In the genomic region with DNA sequence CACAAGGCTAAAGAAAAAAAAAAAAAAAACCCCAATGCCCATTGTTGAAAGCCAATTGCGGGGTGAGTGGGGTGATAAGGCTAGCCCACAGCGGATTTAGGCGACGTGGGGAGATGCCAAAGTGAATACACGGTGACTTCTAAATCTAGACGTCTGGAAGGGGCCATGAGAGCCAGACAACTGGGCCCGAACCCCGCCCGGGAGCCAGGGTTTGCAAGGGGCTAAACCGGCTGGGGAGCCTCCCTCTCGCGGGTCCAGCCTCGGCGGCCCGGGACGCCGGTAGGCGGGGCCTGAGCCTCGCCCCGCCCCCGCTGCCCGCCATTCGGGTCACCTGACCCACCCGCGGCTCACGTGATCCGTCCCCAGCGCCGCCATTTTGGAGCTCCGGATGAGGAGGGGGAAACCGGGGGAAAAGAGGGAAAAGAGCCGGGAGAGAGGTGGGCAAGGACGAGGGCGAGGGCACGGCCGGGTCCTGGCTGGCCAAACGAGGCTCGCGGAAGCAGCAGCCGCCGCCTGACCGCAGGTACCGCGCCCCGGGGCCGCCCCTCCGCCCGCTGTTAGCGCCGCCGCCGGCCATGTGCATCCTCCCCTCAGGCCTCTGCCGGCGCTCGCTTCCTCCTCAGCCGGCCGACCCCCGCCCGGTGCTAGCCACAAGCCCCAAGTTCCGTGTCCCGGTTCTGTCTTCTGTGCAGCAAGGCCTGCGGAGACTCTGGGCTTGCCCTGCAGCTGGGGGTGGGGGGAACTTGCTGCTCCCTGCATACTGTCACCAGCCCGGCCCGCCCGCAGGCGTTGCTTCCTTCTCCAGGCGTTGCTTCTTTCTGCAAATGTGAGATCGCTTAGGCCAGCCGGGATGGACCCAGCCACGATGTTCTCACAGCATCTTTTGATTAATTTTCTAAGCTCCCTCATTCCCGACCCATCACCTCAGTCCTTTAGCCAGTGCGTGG, we compare ENCODE assay signal across 1 cellular context.
TF ChIP-seq lines count a peak whose summit lies in the region.

ZNF507 (plus strand) TSS at position 350 of the 947 bp plus-strand sequence. CDS start 7,221 bp downstream, outside the sequence.

TF ChIP-seq in HepG2, 621 proteins besides CTCF, POLR2A, EP300 and RAD21 (continued from another document and continues in another):
- TF ChIP-seq PRDM15 (CRISPR knock-in tag; IDR thresholded peaks at IDR 0.05) (peak; percentile 26; the same call in 1 of the 2 replicates), ZMYM2 (CRISPR knock-in tag; IDR thresholded peaks at IDR 0.05) (peak; percentile 24; the same call in 1 of the 2 replicates), KMT2B (CRISPR knock-in tag; IDR thresholded peaks at IDR 0.05) (no peak), ATF7 (IDR thresholded peaks at IDR 0.05) (no peak), ATF7 (CRISPR knock-in tag; IDR thresholded peaks at IDR 0.05) (no peak), GPN1 (CRISPR knock-in tag; IDR thresholded peaks at IDR 0.05; ENCODE audit: borderline replicate concordance) (no peak), THAP7 (CRISPR knock-in tag; IDR thresholded peaks at IDR 0.05) (no peak), CBX2 (IDR thresholded peaks at IDR 0.05; ENCODE audit: low read depth, low read length) (no peak), CBX2 (CRISPR knock-in tag; IDR thresholded peaks at IDR 0.05; ENCODE audit: low read depth) (no peak), CENPBD1 (CRISPR knock-in tag; IDR thresholded peaks at IDR 0.05; ENCODE audit: borderline replicate concordance, low read depth) (no peak), EEA1 (CRISPR knock-in tag; IDR thresholded peaks at IDR 0.05; ENCODE audit: borderline replicate concordance) (peak; percentile 68; the same call in 1 of the 2 replicates), GZF1 (CRISPR knock-in tag; IDR thresholded peaks at IDR 0.05) (no peak), KDM6A (CRISPR knock-in tag; IDR thresholded peaks at IDR 0.05; ENCODE audit: low read depth) (no peak), HNRNPL (IDR thresholded peaks at IDR 0.05; ENCODE audit: low read depth, low read length) (no peak), THAP11 (CRISPR knock-in tag; IDR thresholded peaks at IDR 0.05) (peak; percentile 80), AKAP8 (CRISPR knock-in tag; IDR thresholded peaks at IDR 0.05) (no peak), NFIC (IDR thresholded peaks at IDR 0.05; ENCODE audit: low read length) (no peak), BRCA1 (CRISPR knock-in tag; IDR thresholded peaks at IDR 0.05) (no peak; the same call in 1 of the 2 replicates), HMG20B (CRISPR knock-in tag; conservative IDR thresholded peaks at IDR 0.05) (no peak), IKZF4 (CRISPR knock-in tag; IDR thresholded peaks at IDR 0.05; ENCODE audit: borderline replicate concordance, low read depth, not compliant biosample characterization) (no peak), IKZF5 (CRISPR knock-in tag; IDR thresholded peaks at IDR 0.05) (peak; percentile 36; the same call in 1 of the 2 replicates), ZSCAN9 (CRISPR knock-in tag; IDR thresholded peaks at IDR 0.05; ENCODE audit: borderline replicate concordance) (peak; percentile 23; the same call in 1 of the 2 replicates), RARG (CRISPR knock-in tag; IDR thresholded peaks at IDR 0.05; ENCODE audit: low read depth) (no peak), SPEN (CRISPR knock-in tag; IDR thresholded peaks at IDR 0.05; ENCODE audit: low read depth) (peak; percentile 75; the same call in 1 of the 2 replicates), ZSCAN12 (CRISPR knock-in tag; IDR thresholded peaks at IDR 0.05) (no peak), KDM3A (CRISPR knock-in tag; IDR thresholded peaks at IDR 0.05; ENCODE audit: low read depth) (no peak; the same call in 1 of the 2 replicates), ZNF253 (CRISPR knock-in tag; IDR thresholded peaks at IDR 0.05; ENCODE audit: borderline replicate concordance) (0 out of 2 replicates have a peak, but pooled peaks have one; percentile 45), TOE1 (CRISPR knock-in tag; IDR thresholded peaks at IDR 0.05) (0 out of 2 replicates have a peak, but pooled peaks have one; percentile 33), REPIN1 (CRISPR knock-in tag; IDR thresholded peaks at IDR 0.05; ENCODE audit: borderline replicate concordance, low read depth) (no peak), ZNF816 (CRISPR knock-in tag; IDR thresholded peaks at IDR 0.05; ENCODE audit: borderline replicate concordance) (0 out of 2 replicates have a peak, but pooled peaks have one; percentile 47), ZSCAN20 (CRISPR knock-in tag; IDR thresholded peaks at IDR 0.05; ENCODE audit: borderline replicate concordance) (0 out of 2 replicates have a peak, but pooled peaks have one; percentile 68), ZSCAN30 (CRISPR knock-in tag; IDR thresholded peaks at IDR 0.05) (no peak), ZBTB37 (CRISPR knock-in tag; IDR thresholded peaks at IDR 0.05) (no peak), ZNF501 (CRISPR knock-in tag; IDR thresholded peaks at IDR 0.05) (peak; percentile 89), SMARCC2 (IDR thresholded peaks at IDR 0.05) (no peak), MZF1 (CRISPR knock-in tag; IDR thresholded peaks at IDR 0.05; ENCODE audit: borderline replicate concordance) (no peak), ZNF776 (CRISPR knock-in tag; IDR thresholded peaks at IDR 0.05) (0 out of 2 replicates have a peak, but pooled peaks have one; percentile 43), ZNF337 (CRISPR knock-in tag; IDR thresholded peaks at IDR 0.05; ENCODE audit: borderline replicate concordance, low read depth) (no peak)
- TF ChIP-seq, protein P1, sequence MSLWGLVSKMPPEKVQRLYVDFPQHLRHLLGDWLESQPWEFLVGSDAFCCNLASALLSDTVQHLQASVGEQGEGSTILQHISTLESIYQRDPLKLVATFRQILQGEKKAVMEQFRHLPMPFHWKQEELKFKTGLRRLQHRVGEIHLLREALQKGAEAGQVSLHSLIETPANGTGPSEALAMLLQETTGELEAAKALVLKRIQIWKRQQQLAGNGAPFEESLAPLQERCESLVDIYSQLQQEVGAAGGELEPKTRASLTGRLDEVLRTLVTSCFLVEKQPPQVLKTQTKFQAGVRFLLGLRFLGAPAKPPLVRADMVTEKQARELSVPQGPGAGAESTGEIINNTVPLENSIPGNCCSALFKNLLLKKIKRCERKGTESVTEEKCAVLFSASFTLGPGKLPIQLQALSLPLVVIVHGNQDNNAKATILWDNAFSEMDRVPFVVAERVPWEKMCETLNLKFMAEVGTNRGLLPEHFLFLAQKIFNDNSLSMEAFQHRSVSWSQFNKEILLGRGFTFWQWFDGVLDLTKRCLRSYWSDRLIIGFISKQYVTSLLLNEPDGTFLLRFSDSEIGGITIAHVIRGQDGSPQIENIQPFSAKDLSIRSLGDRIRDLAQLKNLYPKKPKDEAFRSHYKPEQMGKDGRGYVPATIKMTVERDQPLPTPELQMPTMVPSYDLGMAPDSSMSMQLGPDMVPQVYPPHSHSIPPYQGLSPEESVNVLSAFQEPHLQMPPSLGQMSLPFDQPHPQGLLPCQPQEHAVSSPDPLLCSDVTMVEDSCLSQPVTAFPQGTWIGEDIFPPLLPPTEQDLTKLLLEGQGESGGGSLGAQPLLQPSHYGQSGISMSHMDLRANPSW (CRISPR knock-in tag; IDR thresholded peaks at IDR 0.05; ENCODE audit: borderline replicate concordance) = no peak
- TF ChIP-seq, protein P2, sequence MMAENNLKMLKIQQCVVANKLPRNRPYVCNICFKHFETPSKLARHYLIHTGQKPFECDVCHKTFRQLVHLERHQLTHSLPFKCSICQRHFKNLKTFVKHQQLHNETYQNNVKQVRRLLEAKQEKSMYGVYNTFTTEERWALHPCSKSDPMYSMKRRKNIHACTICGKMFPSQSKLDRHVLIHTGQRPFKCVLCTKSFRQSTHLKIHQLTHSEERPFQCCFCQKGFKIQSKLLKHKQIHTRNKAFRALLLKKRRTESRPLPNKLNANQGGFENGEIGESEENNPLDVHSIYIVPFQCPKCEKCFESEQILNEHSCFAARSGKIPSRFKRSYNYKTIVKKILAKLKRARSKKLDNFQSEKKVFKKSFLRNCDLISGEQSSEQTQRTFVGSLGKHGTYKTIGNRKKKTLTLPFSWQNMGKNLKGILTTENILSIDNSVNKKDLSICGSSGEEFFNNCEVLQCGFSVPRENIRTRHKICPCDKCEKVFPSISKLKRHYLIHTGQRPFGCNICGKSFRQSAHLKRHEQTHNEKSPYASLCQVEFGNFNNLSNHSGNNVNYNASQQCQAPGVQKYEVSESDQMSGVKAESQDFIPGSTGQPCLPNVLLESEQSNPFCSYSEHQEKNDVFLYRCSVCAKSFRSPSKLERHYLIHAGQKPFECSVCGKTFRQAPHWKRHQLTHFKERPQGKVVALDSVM (CRISPR knock-in tag; IDR thresholded peaks at IDR 0.05) = peak; percentile 43; the same call in 1 of the 2 replicates
- TF ChIP-seq, protein P3, sequence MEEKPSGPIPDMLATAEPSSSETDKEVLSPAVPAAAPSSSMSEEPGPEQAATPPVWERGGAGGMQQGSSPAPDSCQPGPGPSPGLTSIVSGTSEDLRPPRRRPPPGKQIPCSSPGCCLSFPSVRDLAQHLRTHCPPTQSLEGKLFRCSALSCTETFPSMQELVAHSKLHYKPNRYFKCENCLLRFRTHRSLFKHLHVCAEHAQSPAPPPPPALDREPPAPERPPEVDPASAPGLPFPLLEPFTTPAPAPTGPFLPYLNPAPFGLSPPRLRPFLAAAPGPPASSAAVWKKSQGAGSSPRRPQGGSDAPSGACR (CRISPR knock-in tag; IDR thresholded peaks at IDR 0.05) = no peak
- TF ChIP-seq, protein P4, sequence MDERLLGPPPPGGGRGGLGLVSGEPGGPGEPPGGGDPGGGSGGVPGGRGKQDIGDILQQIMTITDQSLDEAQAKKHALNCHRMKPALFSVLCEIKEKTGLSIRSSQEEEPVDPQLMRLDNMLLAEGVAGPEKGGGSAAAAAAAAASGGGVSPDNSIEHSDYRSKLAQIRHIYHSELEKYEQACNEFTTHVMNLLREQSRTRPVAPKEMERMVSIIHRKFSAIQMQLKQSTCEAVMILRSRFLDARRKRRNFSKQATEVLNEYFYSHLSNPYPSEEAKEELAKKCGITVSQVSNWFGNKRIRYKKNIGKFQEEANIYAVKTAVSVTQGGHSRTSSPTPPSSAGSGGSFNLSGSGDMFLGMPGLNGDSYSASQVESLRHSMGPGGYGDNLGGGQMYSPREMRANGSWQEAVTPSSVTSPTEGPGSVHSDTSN (CRISPR knock-in tag; IDR thresholded peaks at IDR 0.05) = no peak
- TF ChIP-seq, protein P5, sequence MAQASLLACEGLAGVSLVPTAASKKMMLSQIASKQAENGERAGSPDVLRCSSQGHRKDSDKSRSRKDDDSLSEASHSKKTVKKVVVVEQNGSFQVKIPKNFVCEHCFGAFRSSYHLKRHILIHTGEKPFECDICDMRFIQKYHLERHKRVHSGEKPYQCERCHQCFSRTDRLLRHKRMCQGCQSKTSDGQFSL (CRISPR knock-in tag; IDR thresholded peaks at IDR 0.05) = no peak
